8 cellular contexts compared by ENCODE assay signal in genomic region chr7:90262438-90262837, GRCh38. TPM values are rescaled to one million over a fixed set of nuclear protein-coding genes. Genes with fewer than 3 reads are reported as not detected.
A peak's percentile ranks its signal among the peaks of the same experiment; 100 is the strongest.
DNase-seq lines count a peak whose midpoint lies in the region; ATAC-seq, FAIRE-seq and TF ChIP-seq lines count a peak whose summit lies in the region.

No MANE protein-coding gene starts in this region.

- no peaks in the 10 kb centered on the region for H3K36me3 Mint-ChIP-seq in activated CD8-positive, alpha-beta T cell treated with anti-CD3 and anti-CD28 coated beads for 36 hours (ENCODE audit: low read depth)
- no peaks in the 10 kb centered on the region for H3K36me3 Mint-ChIP-seq in activated CD8-positive, alpha-beta T cell treated with anti-CD3 and anti-CD28 coated beads, Interleukin-2, amount 10 ng/mL, durations not matched to agents 7 days and 5 days (ENCODE audit: low read depth)
- no peaks in the 10 kb centered on the region for H3K36me3 Mint-ChIP-seq in naive B cell

- no peak for FAIRE-seq in GM12892 (lab: Jason Lieb, UNC)

- H3K4me3 Mint-ChIP-seq in activated CD8-positive, alpha-beta T cell treated with anti-CD3 and anti-CD28 coated beads for 36 hours = no peak overlapping the region
- no peak overlapping the region for H3K4me3 Mint-ChIP-seq in activated CD8-positive, alpha-beta T cell treated with anti-CD3 and anti-CD28 coated beads, Interleukin-2, amount 10 ng/mL, durations not matched to agents 7 days and 5 days
- H3K4me3 Mint-ChIP-seq in naive B cell = no peak overlapping the region

- no peaks in the 10 kb centered on the region for H3K9me3 Mint-ChIP-seq in activated CD8-positive, alpha-beta T cell treated with anti-CD3 and anti-CD28 coated beads for 36 hours
- no peaks in the 10 kb centered on the region for H3K9me3 Mint-ChIP-seq in activated CD8-positive, alpha-beta T cell treated with anti-CD3 and anti-CD28 coated beads, Interleukin-2, amount 10 ng/mL, durations not matched to agents 7 days and 5 days (ENCODE audit: insufficient read depth)
- peaks cover 0 to 2% (median 0%) of the 10 kb centered on the region in 7 donors for H3K9me3 Mint-ChIP-seq in naive B cell

- TF ChIP-seq POLR2A in GM12892 (IDR thresholded peaks at IDR 0.05; ENCODE audit: low read depth, low read length) = no peak

- no peak for DNase-seq in activated CD8-positive, alpha-beta T cell treated with anti-CD3 and anti-CD28 coated beads for 36 hours
- no peak for DNase-seq in activated CD8-positive, alpha-beta T cell treated with anti-CD3 and anti-CD28 coated beads, Interleukin-2, amount 10 ng/mL, durations not matched to agents 7 days and 5 days
- DNase-seq in NCI-H2196 (lab: John Stamatoyannopoulos, UW; ENCODE audit: unreplicated experiment) (peak; percentile 21), cerebellum (ENCODE audit: low spot score) (peak; percentile 26), naive B cell (no peak), head of caudate nucleus (no peak), GM12892 (ENCODE audit: insufficient read length) (no peak)

- peaks cover 9% of the 10 kb centered on the region for H3K27me3 Mint-ChIP-seq in activated CD8-positive, alpha-beta T cell treated with anti-CD3 and anti-CD28 coated beads for 36 hours
- H3K27me3 Mint-ChIP-seq in activated CD8-positive, alpha-beta T cell treated with anti-CD3 and anti-CD28 coated beads, Interleukin-2, amount 10 ng/mL, durations not matched to agents 7 days and 5 days (ENCODE audit: low read depth) = peaks cover 6% of the 10 kb centered on the region
- peaks cover 7 to 17% (median 7%) of the 10 kb centered on the region in 3 donors for H3K27me3 Mint-ChIP-seq in naive B cell

- ATAC-seq in activated CD8-positive, alpha-beta T cell treated with anti-CD3 and anti-CD28 coated beads for 36 hours = peak; percentile 69
- ATAC-seq in activated CD8-positive, alpha-beta T cell treated with anti-CD3 and anti-CD28 coated beads, Interleukin-2, amount 10 ng/mL, durations not matched to agents 7 days and 5 days = no peak
- ATAC-seq in HG02763 (IDR thresholded peaks at IDR 0.05; ENCODE audit: unreplicated experiment) (peak; percentile 84), naive B cell (ENCODE audit: low read depth in 2 of 2) (peak; percentile 41 to 47)

- intact Hi-C loops in activated CD8-positive, alpha-beta T cell treated with anti-CD3 and anti-CD28 coated beads for 36 hours (cut with micrococcal nuclease) = loop anchor here (2.0 to 5.0 kb wide), 2 partner anchors 110 to 164 kb away; partner anchors contain the start of gene STEAP1
- intact Hi-C loops in head of caudate nucleus (cut with DNase I) = loop anchor here (5.0 kb wide), 1 partner anchor 110 kb away; the partner anchor contains the start of gene STEAP1

- CTCF ChIA-PET in activated CD8-positive, alpha-beta T cell treated with anti-CD3 and anti-CD28 coated beads for 36 hours (lab: Charles Lee) = no interaction called here
- CTCF ChIA-PET in activated CD8-positive, alpha-beta T cell treated with anti-CD3 and anti-CD28 coated beads, Interleukin-2, amount 10 ng/mL, durations not matched to agents 7 days and 5 days (lab: Charles Lee) = no interaction called here

- POLR2A ChIA-PET in activated CD8-positive, alpha-beta T cell treated with anti-CD3 and anti-CD28 coated beads for 36 hours (lab: Charles Lee) = no interaction called here
- POLR2A ChIA-PET in activated CD8-positive, alpha-beta T cell treated with anti-CD3 and anti-CD28 coated beads, Interleukin-2, amount 10 ng/mL, durations not matched to agents 7 days and 5 days (lab: Charles Lee) = no interaction called here

- peak; percentile 31 for TF ChIP-seq CTCF in activated CD8-positive, alpha-beta T cell treated with anti-CD3 and anti-CD28 coated beads for 36 hours (IDR thresholded peaks at IDR 0.05)

- no peaks in the 10 kb centered on the region for H3K4me1 Mint-ChIP-seq in activated CD8-positive, alpha-beta T cell treated with anti-CD3 and anti-CD28 coated beads for 36 hours (ENCODE audit: low read depth)
- no peaks in the 10 kb centered on the region for H3K4me1 Mint-ChIP-seq in activated CD8-positive, alpha-beta T cell treated with anti-CD3 and anti-CD28 coated beads, Interleukin-2, amount 10 ng/mL, durations not matched to agents 7 days and 5 days (ENCODE audit: low read depth)
- H3K4me1 Mint-ChIP-seq in naive B cell = no peaks in the 10 kb centered on the region

- H3K27ac Mint-ChIP-seq in activated CD8-positive, alpha-beta T cell treated with anti-CD3 and anti-CD28 coated beads for 36 hours = no peak overlapping the region
- no peak overlapping the region for H3K27ac Mint-ChIP-seq in activated CD8-positive, alpha-beta T cell treated with anti-CD3 and anti-CD28 coated beads, Interleukin-2, amount 10 ng/mL, durations not matched to agents 7 days and 5 days
- H3K27ac Mint-ChIP-seq in naive B cell = no peak overlapping the region

RNA-seq across cellular contexts. Expression of gene CFAP69, which starts 17.5 kb away (rescaled TPM):
- total RNA-seq in activated CD8-positive, alpha-beta T cell treated with anti-CD3 and anti-CD28 coated beads for 36 hours = under 1 TPM; 0.07 to 0.69 TPM
- under 1 TPM in 1 of 2 experiments, not detected in 1; 0.65 TPM for total RNA-seq in activated CD8-positive, alpha-beta T cell treated with anti-CD3 and anti-CD28 coated beads, Interleukin-2, amount 10 ng/mL, durations not matched to agents 7 days and 5 days
- total RNA-seq in cerebellum = 16.8 TPM
- polyA plus RNA-seq in naive B cell (ENCODE audit: low read depth in 6 of 6) = not detected
- polyA plus RNA-seq in GM12892 (2012; ENCODE audit: missing spikeins) = 0.76 TPM

RNA-seq across cellular contexts. Expression of gene STEAP2, which starts 50.9 kb away (rescaled TPM):
- total RNA-seq in activated CD8-positive, alpha-beta T cell treated with anti-CD3 and anti-CD28 coated beads for 36 hours = not detected
- not detected for total RNA-seq in activated CD8-positive, alpha-beta T cell treated with anti-CD3 and anti-CD28 coated beads, Interleukin-2, amount 10 ng/mL, durations not matched to agents 7 days and 5 days
- total RNA-seq in cerebellum = 10.6 TPM
- polyA plus RNA-seq in naive B cell (ENCODE audit: low read depth in 6 of 6) = not detected
- polyA plus RNA-seq in GM12892 (2012; ENCODE audit: missing spikeins) = 0.11 TPM

RNA-seq across cellular contexts. Expression of gene FAM237B, which starts 58.7 kb away (rescaled TPM):
- total RNA-seq in activated CD8-positive, alpha-beta T cell treated with anti-CD3 and anti-CD28 coated beads for 36 hours = not detected
- total RNA-seq in activated CD8-positive, alpha-beta T cell treated with anti-CD3 and anti-CD28 coated beads, Interleukin-2, amount 10 ng/mL, durations not matched to agents 7 days and 5 days = not detected
- not detected for total RNA-seq in cerebellum
- polyA plus RNA-seq in naive B cell (ENCODE audit: low read depth in 6 of 6) = not detected
- not detected for polyA plus RNA-seq in GM12892 (2012; ENCODE audit: missing spikeins)

Comparison
In these comparisons a context has a peak if more than half of its experiments do, and no peak if none do; other contexts are left out.
1. DNase-seq: peak in NCI-H2196 (single experiment) and cerebellum (single experiment); none in activated CD8-positive, alpha-beta T cell treated with anti-CD3 and anti-CD28 coated beads for 36 hours (single experiment), activated CD8-positive, alpha-beta T cell treated with anti-CD3 and anti-CD28 coated beads, Interleukin-2, amount 10 ng/mL, durations not matched to agents 7 days and 5 days (single experiment), naive B cell (single experiment), head of caudate nucleus (0 of 42) and GM12892 (single experiment).
2. RNA of gene CFAP69, which starts 17.5 kb away (total RNA-seq): 16.8 TPM in cerebellum (single experiment); 0.07 to 0.69 TPM in activated CD8-positive, alpha-beta T cell treated with anti-CD3 and anti-CD28 coated beads for 36 hours and 0.65 TPM in activated CD8-positive, alpha-beta T cell treated with anti-CD3 and anti-CD28 coated beads, Interleukin-2, amount 10 ng/mL, durations not matched to agents 7 days and 5 days; every median in the first group is over 10 times any median in the second.
3. RNA of gene STEAP2, which starts 50.9 kb away (total RNA-seq): 10.6 TPM in cerebellum (single experiment); not detected in activated CD8-positive, alpha-beta T cell treated with anti-CD3 and anti-CD28 coated beads for 36 hours and not detected in activated CD8-positive, alpha-beta T cell treated with anti-CD3 and anti-CD28 coated beads, Interleukin-2, amount 10 ng/mL, durations not matched to agents 7 days and 5 days; every median in the first group is over 10 times any median in the second.